ENCODE assay signal across 12 cellular contexts in genomic region chr5:33854733-33855151, GRCh38. TPM values are rescaled to one million over a fixed set of nuclear protein-coding genes. Genes with fewer than 3 reads are reported as not detected.
DNase-seq lines count a peak whose midpoint lies in the region; ATAC-seq and TF ChIP-seq lines count a peak whose summit lies in the region.
"Had no signal": no experiment of that assay in that cellular context is flagged by ENCODE, and none has a peak within 500 bp of the region (broad histone marks: within the 10 kb centered on the region; RNA-seq: fewer than 3 reads in every experiment).

No MANE protein-coding gene starts in this region.

- no peaks in the 10 kb centered on the region for H3K9me3 Mint-ChIP-seq in natural killer cell treated with Interleukin-12 subunit alpha and Interleukin-12 subunit beta and Interleukin-15 and Interleukin-18, amount 100 ng/mL, for 72 hours
- H3K9me3 Mint-ChIP-seq: activated naive CD4-positive, alpha-beta T cell treated with anti-CD3 and anti-CD28 coated beads for 36 hours had no signal

- H3K27me3 Mint-ChIP-seq in natural killer cell treated with Interleukin-12 subunit alpha and Interleukin-12 subunit beta and Interleukin-15 and Interleukin-18, amount 100 ng/mL, for 72 hours = peaks cover 3 to 20% of the 10 kb centered on the region in 2 donors

- H3K9me3 ChIP-seq in ascending aorta = no peaks in the 10 kb centered on the region
- H3K9me3 ChIP-seq: tibial nerve had no signal

- intact Hi-C loops in ascending aorta (cut with DNase I) (loop anchor here (5.0 kb wide), 1 partner anchor 38 kb away; the partner anchor contains the start of gene ADAMTS12), posterior vena cava (cut with DNase I) (no loop called here)

- peak overlapping the region in 1 of 2 donors; percentile 19 for H3K4me3 ChIP-seq in ascending aorta
- H3K4me3 ChIP-seq: tibial nerve had no signal

- no peak for TF ChIP-seq CTCF in ascending aorta (IDR thresholded peaks at IDR 0.05)

- no peak overlapping the region for H3K27ac Mint-ChIP-seq in natural killer cell treated with Interleukin-12 subunit alpha and Interleukin-12 subunit beta and Interleukin-15 and Interleukin-18, amount 100 ng/mL, for 72 hours
- H3K27ac Mint-ChIP-seq: activated naive CD4-positive, alpha-beta T cell treated with anti-CD3 and anti-CD28 coated beads for 36 hours had no signal

- H3K36me3 ChIP-seq in ascending aorta = no peaks in the 10 kb centered on the region
- H3K36me3 ChIP-seq: tibial nerve had no signal

- H3K36me3 Mint-ChIP-seq in natural killer cell treated with Interleukin-12 subunit alpha and Interleukin-12 subunit beta and Interleukin-15 and Interleukin-18, amount 100 ng/mL, for 72 hours = no peaks in the 10 kb centered on the region

- H3K4me3 Mint-ChIP-seq in natural killer cell treated with Interleukin-12 subunit alpha and Interleukin-12 subunit beta and Interleukin-15 and Interleukin-18, amount 100 ng/mL, for 72 hours = no peak overlapping the region
- H3K4me3 Mint-ChIP-seq: activated naive CD4-positive, alpha-beta T cell treated with anti-CD3 and anti-CD28 coated beads for 36 hours had no signal

- H3K27ac ChIP-seq in ascending aorta = peak overlapping the region; percentile 46 to 59
- H3K27ac ChIP-seq: tibial nerve had no signal

- H3K27me3 ChIP-seq in ascending aorta = no peaks in the 10 kb centered on the region
- H3K27me3 ChIP-seq: tibial nerve had no signal

- H3K4me1 ChIP-seq in ascending aorta = peaks cover 6 to 19% of the 10 kb centered on the region in 2 donors

- DNase-seq in GM03348 (ENCODE audit: low spot score) (peak; percentile 65), ascending aorta (ENCODE audit: low spot score in 2 of 2) (no peak), hepatic stellate cell (ENCODE audit: low spot score) (peak; percentile 53), posterior vena cava (ENCODE audit: low spot score) (peak; percentile 81), CD1c-positive myeloid dendritic cell (ENCODE audit: extremely low spot score) (no peak)
- no peak for DNase-seq in natural killer cell treated with Interleukin-12 subunit alpha and Interleukin-12 subunit beta and Interleukin-15 and Interleukin-18, amount 100 ng/mL, for 72 hours (ENCODE audit: low spot score)
- DNase-seq in activated CD4-positive, alpha-beta T cell treated with anti-CD3 and anti-CD28 coated beads for 4 hours = no peak
- DNase-seq: activated naive CD4-positive, alpha-beta T cell treated with anti-CD3 and anti-CD28 coated beads for 36 hours; erythroblast; MV-4-11 had no signal

- peaks cover 8 to 10% of the 10 kb centered on the region in 2 donors for H3K4me1 Mint-ChIP-seq in natural killer cell treated with Interleukin-12 subunit alpha and Interleukin-12 subunit beta and Interleukin-15 and Interleukin-18, amount 100 ng/mL, for 72 hours (ENCODE audit: low read depth in 2 of 2)

- no peak for ATAC-seq in natural killer cell treated with Interleukin-12 subunit alpha and Interleukin-12 subunit beta and Interleukin-15 and Interleukin-18, amount 100 ng/mL, for 72 hours
- no peak for ATAC-seq in GM21737 (IDR thresholded peaks at IDR 0.05; ENCODE audit: unreplicated experiment)

RNA-seq across cellular contexts. Expression of gene ADAMTS12, which starts 37.0 kb away (rescaled TPM):
- total RNA-seq in ascending aorta (1.4 TPM), posterior vena cava (1 to 10 TPM; 5.9 to 7.1 TPM)
- total RNA-seq in natural killer cell treated with Interleukin-12 subunit alpha and Interleukin-12 subunit beta and Interleukin-15 and Interleukin-18, amount 100 ng/mL, for 72 hours = not detected
- total RNA-seq: activated naive CD4-positive, alpha-beta T cell treated with anti-CD3 and anti-CD28 coated beads for 36 hours had no signal

Comparison
In these comparisons a context has a peak if more than half of its experiments do, and no peak if none do; other contexts are left out.
1. DNase-seq: peak in GM03348 (single experiment), hepatic stellate cell (single experiment) and posterior vena cava (single experiment); none in ascending aorta (0 of 2), natural killer cell treated with Interleukin-12 subunit alpha and Interleukin-12 subunit beta and Interleukin-15 and Interleukin-18, amount 100 ng/mL, for 72 hours (single experiment), activated CD4-positive, alpha-beta T cell treated with anti-CD3 and anti-CD28 coated beads for 4 hours (0 of 2) and CD1c-positive myeloid dendritic cell (single experiment).